Comparison of ENCODE assay signal across 2 cellular contexts in genomic region chr15:20501512-20502222, GRCh38. TPM values are rescaled to one million over a fixed set of nuclear protein-coding genes. Genes with fewer than 3 reads are reported as not detected.
"Had no signal": no experiment of that assay in that cellular context is flagged by ENCODE, and none has a peak within 500 bp of the region (broad histone marks: within the 10 kb centered on the region; RNA-seq: fewer than 3 reads in every experiment).

No MANE protein-coding gene starts in this region.

RNA-seq across cellular contexts. Expression of gene GOLGA6L6, which starts 39.9 kb away (rescaled TPM):
- total RNA-seq: G401, GM12878 had no signal
